In the genomic region with DNA sequence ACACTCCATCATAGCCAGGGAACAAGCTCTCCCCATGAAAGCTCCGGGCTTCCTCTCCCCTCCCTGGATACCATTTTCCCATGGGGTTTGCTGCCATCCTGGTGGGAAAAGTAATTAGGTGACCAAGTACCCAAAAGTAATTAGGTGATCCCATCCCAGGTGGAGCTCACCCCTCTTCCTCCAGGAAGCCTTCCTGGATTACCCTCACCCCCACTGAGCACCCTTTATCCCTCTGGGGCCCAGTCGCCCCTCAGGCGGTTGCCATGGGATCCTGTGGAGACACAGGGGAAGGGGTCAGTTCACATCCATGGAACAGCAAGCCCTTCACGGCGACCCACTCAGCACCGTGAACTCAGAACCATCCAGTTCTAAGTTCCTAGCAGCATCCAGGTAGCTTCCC, we compare ENCODE assay signal across 9 cellular contexts.
"Had no signal": no experiment of that assay in that cellular context is flagged by ENCODE, and none has a peak within 500 bp of the region (broad histone marks: within the 10 kb centered on the region; RNA-seq: fewer than 3 reads in every experiment).

No MANE protein-coding gene starts in this region.

- H2AFZ ChIP-seq: GM23248 had no signal

- FAIRE-seq: H54, HTR-8/SVneo had no signal

- H3K27ac ChIP-seq: GM23248, KMS-11 had no signal

- H3K9me3 Mint-ChIP-seq: H9 had no signal

- H3K4me3 ChIP-seq: GM23248 had no signal

- H3K9ac ChIP-seq: GM23248, KMS-11 had no signal

- H3K4me2 ChIP-seq: KMS-11 had no signal

- H3K4me3 Mint-ChIP-seq: H9 had no signal

- DNase-seq: GM23248, GOT3, H9, HCEC 1CT, IMR-90, KBM-7 had no signal
